ENCODE assay signal across 9 cellular contexts in genomic region chr14:65847065-65847847, GRCh38.
DNase-seq lines count a peak whose midpoint lies in the region; ATAC-seq and TF ChIP-seq lines count a peak whose summit lies in the region.
"Had no signal": no experiment of that assay in that cellular context is flagged by ENCODE, and none has a peak within 500 bp of the region (broad histone marks: within the 10 kb centered on the region; RNA-seq: fewer than 3 reads in every experiment).

No MANE protein-coding gene starts in this region.

- peaks cover 11 to 13% (median 12%) of the 10 kb centered on the region in 3 donors for H3K4me1 Mint-ChIP-seq in naive B cell

- DNase-seq in DND-41: peak; percentile 89
- peak; percentile 46 to 47 for DNase-seq in activated CD4-positive, alpha-beta T cell treated with anti-CD3 and anti-CD28 coated beads, Interleukin-2, amount 50 U/mL, for 4 hours
- DNase-seq in naive B cell: peak; percentile 6
- no peak for DNase-seq in NCI-H187 treated with DMSO at 0.1 percent for 48 hours (lab: John Stamatoyannopoulos, UW)
- no peak for DNase-seq in NCI-H2171 treated with DMSO at 0.1 percent for 48 hours (lab: John Stamatoyannopoulos, UW)
- no peak for DNase-seq in T1000 (lab: John Stamatoyannopoulos, UW)

- peak overlapping the region in 4 of 6 donors; percentile 4 to 96 (median 41) for H3K27ac Mint-ChIP-seq in naive B cell

- 0 out of 2 replicates have a peak overlapping the region, but pooled peaks have one; percentile 1 for H2AFZ ChIP-seq in DND-41 (ENCODE audit: low read depth, low read length)

- no peaks in the 10 kb centered on the region for H3K36me3 Mint-ChIP-seq in naive B cell

- H3K27me3 ChIP-seq in DND-41 (ENCODE audit: insufficient read depth, low read length, poor library complexity): no peaks in the 10 kb centered on the region

- peaks cover 0 to 8% (median 6%) of the 10 kb centered on the region in 3 donors for H3K27me3 Mint-ChIP-seq in naive B cell

- peak overlapping the region; percentile 67 for H3K9ac ChIP-seq in DND-41 (ENCODE audit: low read depth, low read length)

- H3K9me3 Mint-ChIP-seq in naive B cell: no peaks in the 10 kb centered on the region

- no peaks in the 10 kb centered on the region for H3K79me2 ChIP-seq in DND-41 (ENCODE audit: insufficient read depth, low read length)

- peaks cover 91% of the 10 kb centered on the region for H3K4me1 ChIP-seq in DND-41 (ENCODE audit: insufficient read depth, low read length)

- H3K4me3 ChIP-seq in DND-41 (ENCODE audit: low read depth in 1 of 2, low read length in 2 of 2): peak overlapping the region in 1 of 2 experiments; percentile 32; a peak in 2 of 4 replicates
- H3K4me3 ChIP-seq: SK-N-MC had no signal

- no peak for TF ChIP-seq CTCF in DND-41 (IDR thresholded peaks at IDR 0.05; ENCODE audit: borderline replicate concordance, extremely low read depth, low read length, poor library complexity, severe bottlenecking)

- H4K20me1 ChIP-seq in DND-41 (ENCODE audit: insufficient read depth, low read length): no peaks in the 10 kb centered on the region

- H3K9me3 ChIP-seq in DND-41 (ENCODE audit: insufficient read depth, low read length, severe bottlenecking): no peaks in the 10 kb centered on the region

- ATAC-seq in DND-41 (ENCODE audit: insufficient read depth, low read depth): peak; percentile 73
- ATAC-seq in HG02885 (IDR thresholded peaks at IDR 0.05; ENCODE audit: poor library complexity, unreplicated experiment): peak; percentile 52
- peak; percentile 62 to 75 for ATAC-seq in naive B cell (ENCODE audit: low read depth in 2 of 2)
- no peak for ATAC-seq in GM19467 (IDR thresholded peaks at IDR 0.05; ENCODE audit: unreplicated experiment)

- H3K4me2 ChIP-seq in DND-41 (ENCODE audit: insufficient read depth, low read length): peak overlapping the region; percentile 57

- H3K27ac ChIP-seq in DND-41 (ENCODE audit: low read length): peak overlapping the region; percentile 99
- H3K27ac ChIP-seq: SK-N-MC had no signal

- peak overlapping the region in 4 of 8 donors; percentile 0 to 66 (median 14) for H3K4me3 Mint-ChIP-seq in naive B cell

- peaks cover 3% of the 10 kb centered on the region; the same call in 1 of the 2 replicates for H3K36me3 ChIP-seq in DND-41 (ENCODE audit: insufficient read depth, low read length)

Comparison
In these comparisons a context has a peak if more than half of its experiments do, and no peak if none do; other contexts are left out.
1. DNase-seq: peak in DND-41 (single experiment), activated CD4-positive, alpha-beta T cell treated with anti-CD3 and anti-CD28 coated beads, Interleukin-2, amount 50 U/mL, for 4 hours (2 of 2) and naive B cell (single experiment); none in NCI-H187 treated with DMSO at 0.1 percent for 48 hours (single experiment), NCI-H2171 treated with DMSO at 0.1 percent for 48 hours (single experiment) and T1000 (single experiment).